8 cellular contexts compared by ENCODE assay signal in the genomic region with DNA sequence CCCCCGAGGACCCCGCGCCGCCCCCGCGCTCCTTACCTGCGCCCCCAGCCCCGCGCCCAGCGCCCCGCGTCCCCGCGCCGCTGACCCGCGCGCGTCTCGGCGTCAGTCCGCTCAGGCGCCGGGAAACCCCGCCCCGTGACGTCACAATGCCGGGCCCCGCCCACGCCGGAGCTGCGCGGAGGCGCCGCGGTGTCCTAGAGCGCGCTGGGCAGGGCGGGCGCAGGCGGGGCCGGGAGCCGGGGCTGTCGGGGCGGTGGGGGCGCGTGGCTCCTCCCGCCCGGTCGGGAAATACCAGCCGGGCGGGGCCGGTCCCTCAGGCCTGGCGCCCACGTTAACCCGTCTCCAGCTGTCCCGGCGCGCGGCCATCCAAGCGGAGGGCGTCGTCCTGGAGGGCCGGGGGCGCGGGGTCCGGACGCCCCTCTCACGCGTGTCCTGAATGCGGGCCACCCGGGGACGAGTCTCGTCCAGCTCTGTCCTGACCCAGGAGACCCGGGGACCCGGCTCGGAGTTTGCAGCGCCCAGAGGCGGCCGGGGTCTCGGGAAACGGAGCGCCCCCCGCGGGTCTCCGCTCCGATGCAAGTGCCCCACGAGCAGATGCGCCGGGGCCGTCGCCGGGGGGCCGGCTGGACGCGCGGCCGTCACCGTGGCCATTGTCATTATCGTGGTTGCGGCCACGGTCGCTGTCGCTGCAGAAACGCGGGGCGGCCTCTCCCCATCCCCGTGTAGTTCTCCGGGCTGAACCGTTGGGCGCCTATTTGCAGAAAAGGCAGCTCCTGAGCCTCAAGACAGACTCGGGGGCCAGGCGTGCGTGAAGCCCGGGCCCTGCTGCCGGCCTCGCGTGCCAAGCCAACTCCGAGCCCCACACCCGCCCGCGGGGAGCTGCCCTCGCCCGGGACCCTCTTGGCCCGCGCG.
DNase-seq lines count a peak whose midpoint lies in the region; ATAC-seq lines count a peak whose summit lies in the region.

A gene (minus strand): TSS at position 109 of the 912 bp plus-strand sequence. CDS start 727 bp downstream, outside the sequence.

- ATAC-seq in HG02973 (IDR thresholded peaks at IDR 0.05; ENCODE audit: unreplicated experiment), result peak; percentile 78

- DNase-seq in NCI-H2081 (lab: John Stamatoyannopoulos, UW), result peak; percentile 74 to 78
- DNase-seq in NCI-H2081 treated with DMSO at 0.1 percent for 48 hours (lab: John Stamatoyannopoulos, UW), result no peak
- DNase-seq in NCI-H2227 (lab: John Stamatoyannopoulos, UW; ENCODE audit: unreplicated experiment), result peak; percentile 92
- peak; percentile 98 for DNase-seq in activated CD4-positive, CD25-positive, alpha-beta regulatory T cell treated with anti-CD3 and anti-CD28 coated beads, Interleukin-2, amount 50 U/mL, for 72 hours
- DNase-seq in cerebellar cortex (ENCODE audit: low spot score), result peak; percentile 78
- peak; percentile 7 for DNase-seq in kidney glomerular epithelial cell (lab: John Stamatoyannopoulos, UW)
- peak; percentile 86 to 96 for DNase-seq in stimulated activated CD4-positive, alpha-beta T cell treated with anti-CD3 and anti-CD28 coated beads, Interleukin-1b, Interleukin-23, amount 100 ng/mL, for 1 hour (ENCODE audit: low read depth in 2 of 2)
